ENCODE assay signal across 17 cellular contexts in the genomic region with DNA sequence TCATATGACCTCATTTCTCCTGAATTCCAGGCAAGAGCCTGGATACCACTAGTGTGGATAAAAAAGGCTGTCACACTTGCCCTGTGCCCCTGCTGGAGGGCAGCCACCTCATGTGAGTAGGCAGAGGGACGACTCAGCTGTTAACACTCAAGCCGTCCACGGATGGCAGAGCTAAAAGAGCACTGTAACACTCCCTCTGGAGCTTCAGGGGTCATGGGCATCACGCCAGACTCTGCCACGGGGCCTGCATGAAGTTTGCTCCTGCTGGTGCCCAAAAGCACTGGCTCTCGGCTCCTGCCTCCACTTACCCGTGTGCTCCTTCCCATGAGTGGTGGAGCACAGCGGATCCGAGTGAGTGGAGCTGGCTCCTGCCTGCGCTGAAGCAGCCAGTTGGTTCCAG.
"Had no signal": no experiment of that assay in that cellular context is flagged by ENCODE, and none has a peak within 500 bp of the region (broad histone marks: within the 10 kb centered on the region; RNA-seq: fewer than 3 reads in every experiment).

No MANE protein-coding gene starts in this region.

- H3K27me3 ChIP-seq: SJCRH30 had no signal

- H3K4me3 ChIP-seq: SJCRH30 had no signal

- H3K4me1 ChIP-seq: SJCRH30 had no signal

- DNase-seq: KBM-7, NCI-H1092, NCI-H1105 treated with DMSO at 0.1 percent for 48 hours, NCI-H1417 treated with DMSO at 0.1 percent for 48 hours, NCI-H146, NCI-H1694 treated with DMSO at 0.1 percent for 48 hours, NCI-H1930, NCI-H2081, NCI-H2107, NCI-H2227 treated with DMSO at 0.1 percent for 48 hours, NCI-H524 treated with DMSO at 0.1 percent for 48 hours, NCI-H69, NCI-H774, Right ventricle myocardium superior, RPMI8226, SJCRH30 had no signal

- H3K27ac ChIP-seq: SJCRH30 had no signal

- ATAC-seq: SK-N-SH treated with all-trans-retinoic acid at 6 μM for 48 hours had no signal

- H3K36me3 ChIP-seq: SJCRH30 had no signal

- H3K9me3 ChIP-seq: SJCRH30 had no signal
